ENCODE assay signal across 1 cellular context in the genomic region with DNA sequence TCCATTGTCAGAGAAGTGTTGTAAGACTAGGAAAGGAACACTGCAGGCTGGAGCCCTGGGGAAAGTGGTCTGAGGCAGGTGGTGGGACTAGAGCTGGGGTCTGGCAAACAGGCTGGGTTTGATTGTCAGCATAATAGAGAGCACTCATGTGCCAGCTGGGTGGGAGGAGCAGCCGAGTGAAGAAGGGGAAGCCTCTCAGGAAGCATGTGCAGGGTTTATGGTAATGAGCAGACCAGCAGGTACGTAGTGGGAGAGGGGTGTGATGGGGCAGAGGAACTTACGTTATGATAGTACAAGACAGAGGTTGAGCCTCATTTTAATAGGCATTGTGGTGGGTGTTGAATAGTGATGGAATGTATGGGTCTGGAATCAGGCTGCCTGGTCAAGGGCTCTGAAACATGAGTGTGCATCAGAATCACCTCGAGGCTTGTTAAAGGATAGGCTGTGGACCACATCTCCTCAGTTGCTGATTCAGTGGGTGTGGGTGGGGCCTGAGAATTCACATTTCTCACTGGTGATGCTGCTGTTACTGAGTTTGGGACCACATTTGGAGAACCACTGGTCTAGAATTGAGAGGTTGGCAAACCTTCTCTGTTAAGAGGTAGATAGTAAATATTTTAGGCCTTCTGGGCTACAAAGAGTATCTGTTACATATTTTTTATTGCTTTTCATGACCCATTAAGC.
TF ChIP-seq lines count a peak whose summit lies in the region.

No MANE protein-coding gene starts in this region.

TF ChIP-seq in GM12878, 131 proteins besides CTCF, POLR2A, EP300 and RAD21 (continued from another document):
- TF ChIP-seq, protein P1, sequence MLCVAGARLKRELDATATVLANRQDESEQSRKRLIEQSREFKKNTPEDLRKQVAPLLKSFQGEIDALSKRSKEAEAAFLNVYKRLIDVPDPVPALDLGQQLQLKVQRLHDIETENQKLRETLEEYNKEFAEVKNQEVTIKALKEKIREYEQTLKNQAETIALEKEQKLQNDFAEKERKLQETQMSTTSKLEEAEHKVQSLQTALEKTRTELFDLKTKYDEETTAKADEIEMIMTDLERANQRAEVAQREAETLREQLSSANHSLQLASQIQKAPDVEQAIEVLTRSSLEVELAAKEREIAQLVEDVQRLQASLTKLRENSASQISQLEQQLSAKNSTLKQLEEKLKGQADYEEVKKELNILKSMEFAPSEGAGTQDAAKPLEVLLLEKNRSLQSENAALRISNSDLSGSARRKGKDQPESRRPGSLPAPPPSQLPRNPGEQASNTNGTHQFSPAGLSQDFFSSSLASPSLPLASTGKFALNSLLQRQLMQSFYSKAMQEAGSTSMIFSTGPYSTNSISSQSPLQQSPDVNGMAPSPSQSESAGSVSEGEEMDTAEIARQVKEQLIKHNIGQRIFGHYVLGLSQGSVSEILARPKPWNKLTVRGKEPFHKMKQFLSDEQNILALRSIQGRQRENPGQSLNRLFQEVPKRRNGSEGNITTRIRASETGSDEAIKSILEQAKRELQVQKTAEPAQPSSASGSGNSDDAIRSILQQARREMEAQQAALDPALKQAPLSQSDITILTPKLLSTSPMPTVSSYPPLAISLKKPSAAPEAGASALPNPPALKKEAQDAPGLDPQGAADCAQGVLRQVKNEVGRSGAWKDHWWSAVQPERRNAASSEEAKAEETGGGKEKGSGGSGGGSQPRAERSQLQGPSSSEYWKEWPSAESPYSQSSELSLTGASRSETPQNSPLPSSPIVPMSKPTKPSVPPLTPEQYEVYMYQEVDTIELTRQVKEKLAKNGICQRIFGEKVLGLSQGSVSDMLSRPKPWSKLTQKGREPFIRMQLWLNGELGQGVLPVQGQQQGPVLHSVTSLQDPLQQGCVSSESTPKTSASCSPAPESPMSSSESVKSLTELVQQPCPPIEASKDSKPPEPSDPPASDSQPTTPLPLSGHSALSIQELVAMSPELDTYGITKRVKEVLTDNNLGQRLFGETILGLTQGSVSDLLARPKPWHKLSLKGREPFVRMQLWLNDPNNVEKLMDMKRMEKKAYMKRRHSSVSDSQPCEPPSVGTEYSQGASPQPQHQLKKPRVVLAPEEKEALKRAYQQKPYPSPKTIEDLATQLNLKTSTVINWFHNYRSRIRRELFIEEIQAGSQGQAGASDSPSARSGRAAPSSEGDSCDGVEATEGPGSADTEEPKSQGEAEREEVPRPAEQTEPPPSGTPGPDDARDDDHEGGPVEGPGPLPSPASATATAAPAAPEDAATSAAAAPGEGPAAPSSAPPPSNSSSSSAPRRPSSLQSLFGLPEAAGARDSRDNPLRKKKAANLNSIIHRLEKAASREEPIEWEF (IDR thresholded peaks at IDR 0.05; ENCODE audit: insufficient replicate concordance, low read depth, low read length) = no peak
- TF ChIP-seq, protein P2, sequence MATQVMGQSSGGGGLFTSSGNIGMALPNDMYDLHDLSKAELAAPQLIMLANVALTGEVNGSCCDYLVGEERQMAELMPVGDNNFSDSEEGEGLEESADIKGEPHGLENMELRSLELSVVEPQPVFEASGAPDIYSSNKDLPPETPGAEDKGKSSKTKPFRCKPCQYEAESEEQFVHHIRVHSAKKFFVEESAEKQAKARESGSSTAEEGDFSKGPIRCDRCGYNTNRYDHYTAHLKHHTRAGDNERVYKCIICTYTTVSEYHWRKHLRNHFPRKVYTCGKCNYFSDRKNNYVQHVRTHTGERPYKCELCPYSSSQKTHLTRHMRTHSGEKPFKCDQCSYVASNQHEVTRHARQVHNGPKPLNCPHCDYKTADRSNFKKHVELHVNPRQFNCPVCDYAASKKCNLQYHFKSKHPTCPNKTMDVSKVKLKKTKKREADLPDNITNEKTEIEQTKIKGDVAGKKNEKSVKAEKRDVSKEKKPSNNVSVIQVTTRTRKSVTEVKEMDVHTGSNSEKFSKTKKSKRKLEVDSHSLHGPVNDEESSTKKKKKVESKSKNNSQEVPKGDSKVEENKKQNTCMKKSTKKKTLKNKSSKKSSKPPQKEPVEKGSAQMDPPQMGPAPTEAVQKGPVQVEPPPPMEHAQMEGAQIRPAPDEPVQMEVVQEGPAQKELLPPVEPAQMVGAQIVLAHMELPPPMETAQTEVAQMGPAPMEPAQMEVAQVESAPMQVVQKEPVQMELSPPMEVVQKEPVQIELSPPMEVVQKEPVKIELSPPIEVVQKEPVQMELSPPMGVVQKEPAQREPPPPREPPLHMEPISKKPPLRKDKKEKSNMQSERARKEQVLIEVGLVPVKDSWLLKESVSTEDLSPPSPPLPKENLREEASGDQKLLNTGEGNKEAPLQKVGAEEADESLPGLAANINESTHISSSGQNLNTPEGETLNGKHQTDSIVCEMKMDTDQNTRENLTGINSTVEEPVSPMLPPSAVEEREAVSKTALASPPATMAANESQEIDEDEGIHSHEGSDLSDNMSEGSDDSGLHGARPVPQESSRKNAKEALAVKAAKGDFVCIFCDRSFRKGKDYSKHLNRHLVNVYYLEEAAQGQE (IDR thresholded peaks at IDR 0.05; ENCODE audit: low read depth, low read length) = no peak
- TF ChIP-seq CHD1 (IDR thresholded peaks at IDR 0.05; ENCODE audit: low read depth, low read length) (no peak), TBL1XR1 (IDR thresholded peaks at IDR 0.05; ENCODE audit: low read depth, low read length) (no peak)
